Comparison of ENCODE assay signal across 9 cellular contexts in the genomic region with DNA sequence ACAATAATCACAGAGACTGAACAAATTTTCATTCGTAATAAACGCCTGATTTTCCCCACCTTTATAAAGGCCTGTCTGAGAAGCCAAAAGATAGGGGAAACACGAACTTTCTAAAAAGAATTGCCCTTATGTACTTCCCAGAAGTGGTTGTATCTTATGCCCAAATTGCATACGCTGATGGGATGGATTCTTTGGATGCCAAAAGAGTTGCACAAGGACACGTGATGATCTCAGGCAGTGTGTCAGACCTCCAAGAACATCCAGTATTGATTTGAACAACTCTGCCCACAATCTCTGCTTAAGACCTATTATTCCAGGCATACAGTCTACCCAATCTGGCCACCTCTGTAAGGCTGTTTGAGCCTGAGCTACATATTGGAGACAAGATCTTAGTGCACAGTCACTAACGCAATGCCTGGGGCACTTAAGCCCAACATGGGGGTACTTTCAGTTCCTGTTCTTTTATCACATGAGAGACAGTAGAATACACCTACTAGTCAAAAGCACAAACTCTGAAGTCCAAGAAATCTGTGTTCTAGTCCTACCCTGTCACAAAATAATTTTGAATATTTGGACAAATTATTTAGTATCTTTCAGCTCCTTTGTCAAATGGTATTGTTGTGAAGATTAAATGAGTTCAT. TPM values are rescaled to one million over a fixed set of nuclear protein-coding genes. Genes with fewer than 3 reads are reported as not detected.
A peak's percentile ranks its signal among the peaks of the same experiment; 100 is the strongest.
DNase-seq lines count a peak whose midpoint lies in the region; ATAC-seq and TF ChIP-seq lines count a peak whose summit lies in the region.
"Had no signal": no experiment of that assay in that cellular context is flagged by ENCODE, and none has a peak within 500 bp of the region (broad histone marks: within the 10 kb centered on the region; RNA-seq: fewer than 3 reads in every experiment).

No MANE protein-coding gene starts in this region.

- H3K36me3 ChIP-seq in DOHH2 (ENCODE audit: control insufficient read depth, low read length) = no peaks in the 10 kb centered on the region
- no peaks in the 10 kb centered on the region for H3K36me3 ChIP-seq in fibroblast of lung (ENCODE audit: control insufficient read depth, insufficient read depth, low read length)

- H3K9me2 ChIP-seq in DOHH2 (replicated peaks; ENCODE audit: control insufficient read depth, low read length) = no peaks in the 10 kb centered on the region

- DNase-seq in LHCN-M2 (ENCODE audit: low read depth) = peak; percentile 81
- DNase-seq in fibroblast of lung (ENCODE audit: low read depth in 2 of 2) = peak; percentile 58 to 85
- DNase-seq in NCI-H446 treated with DMSO at 0.1 percent for 48 hours (lab: John Stamatoyannopoulos, UW) = no peak
- DNase-seq in KBM-7 = no peak
- DNase-seq in NCI-H2029 (lab: John Stamatoyannopoulos, UW) = no peak

- peaks cover 56% of the 10 kb centered on the region for H3K4me1 ChIP-seq in DOHH2 (ENCODE audit: control insufficient read depth, low read length)
- H3K4me1 ChIP-seq in fibroblast of lung (ENCODE audit: control insufficient read depth, extremely low read depth, insufficient read depth, low read length) = peaks cover 21% of the 10 kb centered on the region

- TF ChIP-seq CTCF in DOHH2 (IDR thresholded peaks at IDR 0.05; ENCODE audit: low read depth, low read length, poor library complexity, severe bottlenecking) (no peak), fibroblast of lung (conservative IDR thresholded peaks at IDR 0.05 in 1 of 2, IDR thresholded peaks at IDR 0.05 in 1 of 2; ENCODE audit: low read depth in 1 of 2, low read length in 2 of 2) (no peak)

- in situ Hi-C loops in KBM-7 (cut with MboI; ENCODE audit: low pct_unique_long_range_greater_than_20kb, low sequenced_read_pairs) = no loop called here

- peak overlapping the region; percentile 78 for H2AFZ ChIP-seq in fibroblast of lung (ENCODE audit: low read length)

- H3K4me2 ChIP-seq in DOHH2 (ENCODE audit: low read length) = peak overlapping the region; percentile 88
- peak overlapping the region; percentile 45 for H3K4me2 ChIP-seq in fibroblast of lung (ENCODE audit: extremely low read depth, insufficient read depth, low read length)

- H3K27ac ChIP-seq in DOHH2 (ENCODE audit: low read depth, low read length) = peak overlapping the region; percentile 96
- peak overlapping the region; percentile 76 for H3K27ac ChIP-seq in fibroblast of lung (ENCODE audit: insufficient read depth, low read length)
- H3K27ac ChIP-seq: epithelial cell of prostate had no signal

- H3K4me3 ChIP-seq in DOHH2 (ENCODE audit: low read length) (peak overlapping the region; percentile 74), fibroblast of lung (replicated peaks in 1 of 4; ENCODE audit: control extremely low read depth in 1 of 4, insufficient read depth in 1 of 4, low read depth in 3 of 4, low read length in 4 of 4) (peak overlapping the region in 1 of 4 experiments; percentile 1)

- peaks cover 21% of the 10 kb centered on the region for H3F3A ChIP-seq in DOHH2 (ENCODE audit: control insufficient read depth, insufficient read depth)

- H3K27me3 ChIP-seq in DOHH2 (ENCODE audit: control insufficient read depth, low read length) (no peaks in the 10 kb centered on the region), fibroblast of lung (ENCODE audit: control insufficient read depth, insufficient read depth, low read length) (no peaks in the 10 kb centered on the region)

- H3K79me2 ChIP-seq in DOHH2 (ENCODE audit: control insufficient read depth, low read length) (no peaks in the 10 kb centered on the region), fibroblast of lung (ENCODE audit: control insufficient read depth, insufficient read depth, low read length) (no peaks in the 10 kb centered on the region)

- ATAC-seq in GM21717 (IDR thresholded peaks at IDR 0.05; ENCODE audit: unreplicated experiment) (peak; percentile 57), HG03108 (IDR thresholded peaks at IDR 0.05; ENCODE audit: unreplicated experiment) (no peak)

- H3K9ac ChIP-seq in fibroblast of lung (ENCODE audit: insufficient read depth, low read length) = peak overlapping the region; percentile 14

- no peaks in the 10 kb centered on the region for H4K20me1 ChIP-seq in DOHH2 (ENCODE audit: control insufficient read depth, insufficient read depth, low read depth, low read length)
- no peaks in the 10 kb centered on the region for H4K20me1 ChIP-seq in fibroblast of lung (ENCODE audit: control insufficient read depth, extremely low read depth, insufficient read depth, low read length)

- H3K9me3 ChIP-seq in DOHH2 (ENCODE audit: control insufficient read depth, insufficient read depth, low read length) (no peaks in the 10 kb centered on the region), fibroblast of lung (ENCODE audit: control insufficient read depth, insufficient read depth, low read depth, low read length) (no peaks in the 10 kb centered on the region)

RNA-seq across cellular contexts. Expression of a gene that starts 38.9 kb away (rescaled TPM):
- total RNA-seq in LHCN-M2 (2014; rRNA removed) (not detected in 2 replicates), fibroblast of lung (under 0.01 TPM in 1 of 2 replicates, not detected in the other)
- 0.32 TPM for polyA plus RNA-seq in LHCN-M2 (2012)
- 0.05 and 0.06 TPM in 2 replicates for polyA plus RNA-seq in fibroblast of lung
- 0.09 TPM in 1 of 2 replicates, not detected in the other for polyA plus RNA-seq in fibroblast of lung (2012)
- not detected in 2 replicates for polyA minus RNA-seq in fibroblast of lung (ENCODE audit: low replicate concordance)

RNA-seq across cellular contexts. Expression of a gene that starts 49.3 kb away (rescaled TPM):
- total RNA-seq in LHCN-M2 (2014; rRNA removed) = not detected in 2 replicates
- polyA plus RNA-seq in LHCN-M2 (2012) = 0.12 TPM
- 0.17 TPM in 1 of 2 replicates, not detected in the other for total RNA-seq in fibroblast of lung
- 0.07 TPM in 1 of 2 replicates, not detected in the other for polyA plus RNA-seq in fibroblast of lung
- polyA plus RNA-seq in fibroblast of lung (2012) = not detected in 2 replicates
- polyA minus RNA-seq in fibroblast of lung (ENCODE audit: low replicate concordance) = not detected in 2 replicates

Comparison
In these comparisons a context has a peak if more than half of its experiments do, and no peak if none do; other contexts are left out.
1. DNase-seq: peak in LHCN-M2 (single experiment) and fibroblast of lung (2 of 2); none in NCI-H446 treated with DMSO at 0.1 percent for 48 hours (single experiment), KBM-7 (single experiment) and NCI-H2029 (single experiment).